ENCODE assay signal across 17 cellular contexts in genomic region chr7:157527235-157527634, GRCh38.
"Had no signal": no experiment of that assay in that cellular context is flagged by ENCODE, and none has a peak within 500 bp of the region (broad histone marks: within the 10 kb centered on the region; RNA-seq: fewer than 3 reads in every experiment).

No MANE protein-coding gene starts in this region.

- H3K4me3 Mint-ChIP-seq: activated naive CD8-positive, alpha-beta T cell; activated T-cell treated with anti-CD3 and anti-CD28 coated beads, Interleukin-2, amount 50 U/mL, for 4 hours; endodermal cell; naive thymus-derived CD8-positive, alpha-beta T cell; T-helper 1 cell treated with Interleukin-12 subunit alpha and Interleukin-12 subunit beta and Interleukin-4 antibody, amounts not matched to agents 30 μg/mL and 1 μg/mL, for 36 hours had no signal

- DNase-seq: activated effector memory CD4-positive, alpha-beta T cell treated with Interleukin-2 at 50 U/mL for 16 hours; activated T-cell treated with anti-CD3 and anti-CD28 coated beads, Interleukin-2, amount 50 U/mL, for 4 hours; caudate nucleus; foreskin fibroblast; left cardiac atrium; mesendoderm; stimulated activated naive CD8-positive, alpha-beta T cell treated with anti-CD3 and anti-CD28 coated beads, Interleukin-15, Interleukin-2, amounts not matched to agents 100 U/mL and 50 U/mL, for 24 hours had no signal

- H3K27ac ChIP-seq: body of pancreas, dorsolateral prefrontal cortex, epithelial cell of prostate, prostate gland, right atrium auricular region, tibial nerve had no signal

- H3K36me3 ChIP-seq: prostate gland, right atrium auricular region, tibial nerve had no signal

- H3K4me3 ChIP-seq: body of pancreas, prostate gland, right atrium auricular region, tibial nerve had no signal

- H3K27ac Mint-ChIP-seq: activated naive CD8-positive, alpha-beta T cell; endodermal cell; naive thymus-derived CD8-positive, alpha-beta T cell; T-helper 1 cell treated with Interleukin-12 subunit alpha and Interleukin-12 subunit beta and Interleukin-4 antibody, amounts not matched to agents 30 μg/mL and 1 μg/mL, for 36 hours had no signal

- H3K9me3 ChIP-seq: prostate gland had no signal

- H3K4me1 ChIP-seq: body of pancreas, prostate gland, right atrium auricular region, tibial nerve had no signal

- H3K27me3 ChIP-seq: body of pancreas, right atrium auricular region, tibial nerve had no signal

- H3K4me1 Mint-ChIP-seq: endodermal cell had no signal
